14 cellular contexts compared by ENCODE assay signal in genomic region chr10:43892062-43892765, GRCh38.
DNase-seq lines count a peak whose midpoint lies in the region; TF ChIP-seq lines count a peak whose summit lies in the region.
"Had no signal": no experiment of that assay in that cellular context is flagged by ENCODE, and none has a peak within 500 bp of the region (broad histone marks: within the 10 kb centered on the region; RNA-seq: fewer than 3 reads in every experiment).

No MANE protein-coding gene starts in this region.

- H3K36me3 ChIP-seq in SJSA1 = no peaks in the 10 kb centered on the region
- H3K36me3 ChIP-seq: BE2C, tibial artery had no signal

- H3K27ac ChIP-seq in SJSA1 = peak overlapping the region; percentile 73
- H3K27ac ChIP-seq: tibial artery had no signal

- H3K4me1 ChIP-seq in SJSA1 (replicated peaks) = peaks cover 55% of the 10 kb centered on the region

- H3K4me3 ChIP-seq in SJSA1 (no peak overlapping the region), fibroblast of pulmonary artery (replicated peaks; ENCODE audit: low read depth, low read length) (no peak overlapping the region)
- H3K4me3 ChIP-seq: tibial artery had no signal

- no peak for TF ChIP-seq CTCF in fibroblast of pulmonary artery (IDR thresholded peaks at IDR 0.05; ENCODE audit: low read length, missing control alignments)

- DNase-seq in Daoy (ENCODE audit: low read depth) (peak; percentile 34), SJSA1 (ENCODE audit: low read depth in 1 of 2, low spot score in 2 of 2) (peak; percentile 80 to 82), fibroblast of pulmonary artery (ENCODE audit: low read depth) (peak; percentile 41), myocyte (ENCODE audit: low read depth) (peak; percentile 82), NCI-H2081 treated with DMSO at 0.1 percent for 48 hours (lab: John Stamatoyannopoulos, UW) (no peak), NCI-H748 treated with DMSO at 0.1 percent for 48 hours (lab: John Stamatoyannopoulos, UW) (no peak), RKO (ENCODE audit: low spot score) (no peak), NCI-H187 treated with DMSO at 0.1 percent for 48 hours (lab: John Stamatoyannopoulos, UW) (no peak)
- DNase-seq: activated naive CD4-positive, alpha-beta T cell treated with anti-CD3 and anti-CD28 coated beads, Interleukin-2, amount 50 U/mL, for 16 hours; BE2C; cerebellar nuclear complex; DMS53; posterior cingulate gyrus; tibial artery had no signal

- no peaks in the 10 kb centered on the region for H3K9me3 ChIP-seq in SJSA1 (replicated peaks)
- H3K9me3 ChIP-seq: BE2C, tibial artery had no signal

- no peaks in the 10 kb centered on the region for H3K27me3 ChIP-seq in SJSA1 (replicated peaks)
- H3K27me3 ChIP-seq: BE2C, tibial artery had no signal

Comparison
In these comparisons a context has a peak if more than half of its experiments do, and no peak if none do; other contexts are left out.
1. DNase-seq: peak in Daoy (single experiment), SJSA1 (2 of 2), fibroblast of pulmonary artery (single experiment) and myocyte (single experiment); none in NCI-H2081 treated with DMSO at 0.1 percent for 48 hours (single experiment), NCI-H748 treated with DMSO at 0.1 percent for 48 hours (single experiment), RKO (single experiment) and NCI-H187 treated with DMSO at 0.1 percent for 48 hours (single experiment).